ENCODE assay signal across 12 cellular contexts in the genomic region with DNA sequence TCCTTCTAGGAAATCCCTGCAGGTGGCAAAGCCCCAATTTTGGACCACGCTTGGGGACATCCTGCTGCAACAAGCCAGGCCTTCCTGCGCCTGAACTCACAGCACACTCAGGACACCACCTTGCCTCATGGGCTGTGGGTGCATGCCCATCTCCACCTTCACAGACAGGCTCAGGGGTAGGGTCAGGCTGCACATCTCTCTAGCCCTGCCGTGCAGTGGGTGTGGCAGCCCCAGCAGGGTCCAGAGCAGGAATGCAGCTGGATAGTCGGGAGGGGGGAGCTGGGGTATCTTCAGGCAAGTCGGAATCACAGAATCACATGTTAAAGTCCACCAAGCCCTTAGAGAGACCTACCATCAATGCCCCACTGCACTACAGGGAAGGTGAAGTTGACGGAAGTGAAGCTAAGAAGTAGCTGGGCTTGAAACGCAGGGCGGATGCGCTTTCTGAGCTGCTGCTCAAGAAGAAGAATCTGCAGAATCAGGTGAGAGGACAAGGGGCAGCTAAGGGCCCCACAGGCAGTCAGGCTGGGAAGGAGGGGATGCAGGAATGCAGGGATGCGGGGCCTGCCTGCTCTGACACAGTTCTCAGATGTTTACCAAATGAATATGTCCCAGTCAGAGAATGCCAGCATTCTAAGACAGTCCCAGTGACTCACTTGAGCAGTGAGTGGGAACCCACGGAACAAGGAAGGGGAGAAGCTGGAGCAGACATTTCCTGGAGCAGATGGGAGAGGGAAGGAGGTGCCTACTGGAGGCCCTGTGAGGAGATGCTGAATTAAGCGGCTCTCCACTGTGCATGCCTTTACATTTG. TPM values are rescaled to one million over a fixed set of nuclear protein-coding genes. Genes with fewer than 3 reads are reported as not detected.
DNase-seq lines count a peak whose midpoint lies in the region; ATAC-seq, FAIRE-seq and TF ChIP-seq lines count a peak whose summit lies in the region.
"Had no signal": no experiment of that assay in that cellular context is flagged by ENCODE, and none has a peak within 500 bp of the region (broad histone marks: within the 10 kb centered on the region; RNA-seq: fewer than 3 reads in every experiment).

No MANE protein-coding gene starts in this region.

- CTCF ChIA-PET in AG04450 (lab: Charles Lee) (interaction anchor here (0.5 to 4.2 kb wide), 2 partner anchors 9 to 165 kb away, joined by 3 to 46 read pairs; no protein-coding TSS in a partner anchor), IMR-90 (lab: Yijun Ruan, JAX) (no interaction called here)

- peak overlapping the region; percentile 49 for H3K14ac ChIP-seq in IMR-90 (replicated peaks; ENCODE audit: low read depth, low read length)

- peak overlapping the region; percentile 26; the same call in 1 of the 2 replicates for H4K5ac ChIP-seq in IMR-90 (ENCODE audit: low read depth, low read length)

- peak overlapping the region; percentile 84 for H3K4ac ChIP-seq in IMR-90 (ENCODE audit: low read depth, low read length)

- H2AFZ ChIP-seq in IMR-90 (replicated peaks; ENCODE audit: low read length, poor library complexity) = peak overlapping the region; percentile 28

- H2AK9ac ChIP-seq in IMR-90 (replicated peaks; ENCODE audit: low read depth, low read length, poor library complexity) = peak overlapping the region; percentile 26

- TF ChIP-seq CTCF in AG04450 (IDR thresholded peaks at IDR 0.05; ENCODE audit: low read depth, low read length) (no peak), IMR-90 (conservative IDR thresholded peaks at IDR 0.05; ENCODE audit: low read depth, low read length) (no peak)

- POLR2A ChIA-PET in AG04450 (lab: Yijun Ruan, JAX) = interaction anchor here (0.5 to 1.3 kb wide), 5 partner anchors 27 to 1053 kb away, joined by 3 to 5 read pairs (median 3); no protein-coding TSS in a partner anchor
- POLR2A ChIA-PET in IMR-90 (lab: Charles Lee; ENCODE audit: unreplicated experiment) = no interaction called here

- H3K4me3 ChIP-seq in AG04450 (ENCODE audit: low read depth, low read length) (no peak overlapping the region), IMR-90 (ENCODE audit: insufficient read depth, low read depth, low read length) (no peak overlapping the region), mucosa of stomach (ENCODE audit: low read length) (peak overlapping the region; percentile 21)

- H4K8ac ChIP-seq in IMR-90 (ENCODE audit: low read depth in 2 of 2, low read length in 2 of 2) = peak overlapping the region in 1 of 2 experiments; percentile 37; a peak in 3 of 4 replicates

- H2BK120ac ChIP-seq in IMR-90 (ENCODE audit: low read depth, low read length) = peak overlapping the region; percentile 55

- H3K9ac ChIP-seq in IMR-90 (ENCODE audit: low read depth, low read length) = peak overlapping the region; percentile 26; the same call in 1 of the 2 replicates
- peak overlapping the region; percentile 68 for H3K9ac ChIP-seq in mucosa of stomach (ENCODE audit: low read length)
- H3K9ac ChIP-seq: KMS-11 had no signal

- intact Hi-C loops in IMR-90 (cut with micrococcal nuclease) = loop anchor here (1.0 kb wide), 1 partner anchor 11 kb away; a partner anchor contains a TSS

- peak overlapping the region; percentile 27 for H3K4me2 ChIP-seq in IMR-90 (ENCODE audit: low read depth, low read length)
- H3K4me2 ChIP-seq: KMS-11 had no signal

- H3K4me1 ChIP-seq in IMR-90 (ENCODE audit: control insufficient read depth, insufficient read depth, low read length) = peaks cover 16% of the 10 kb centered on the region
- peaks cover 38% of the 10 kb centered on the region for H3K4me1 ChIP-seq in mucosa of stomach (ENCODE audit: control insufficient read depth, insufficient read depth, low read length)

- peak; percentile 32 for DNase-seq in AG04450 (ENCODE audit: low read depth, low spot score)
- DNase-seq in IMR-90 = peak; percentile 90
- DNase-seq in ecto neural progenitor cell (ENCODE audit: low spot score) = peak; percentile 56
- DNase-seq in pons (ENCODE audit: low spot score) = no peak
- no peak for DNase-seq in NK-92 (lab: John Stamatoyannopoulos, UW; ENCODE audit: unreplicated experiment)
- no peak for DNase-seq in GM19239 (ENCODE audit: insufficient read length, low spot score)
- DNase-seq in NCI-H1694 treated with DMSO at 0.1 percent for 48 hours (lab: John Stamatoyannopoulos, UW) = no peak
- DNase-seq: activated naive CD4-positive, alpha-beta T cell; DMS153 had no signal

- H3K9me1 ChIP-seq in IMR-90 (ENCODE audit: insufficient read depth, low read length) = peaks cover 31% of the 10 kb centered on the region

- WGBS in IMR-90 (ENCODE audit: extremely low coverage in 2 of 2, insufficient read length in 1 of 2), 2 experiments = 50% methylated on average over 5 of the region's 12 CpGs; no CpG with 5 or more reads in 1 of the 2 experiments

- FAIRE-seq in GM19239 (lab: Jason Lieb, UNC) = no peak
- FAIRE-seq: islet of Langerhans had no signal

- H3K27ac ChIP-seq in AG04450 (ENCODE audit: low read depth, low read length) (peak overlapping the region; percentile 40), IMR-90 (ENCODE audit: insufficient read depth, low read length) (peak overlapping the region; percentile 46)
- H3K27ac ChIP-seq: KMS-11 had no signal

- H2BK20ac ChIP-seq in IMR-90 (ENCODE audit: low read depth, low read length) = peak overlapping the region; percentile 21; the same call in 1 of the 2 replicates

- no peak for TF ChIP-seq RAD21 in IMR-90 (IDR thresholded peaks at IDR 0.05; ENCODE audit: low read length)

- no peak for TF ChIP-seq POLR2A in IMR-90 (IDR thresholded peaks at IDR 0.05; ENCODE audit: low read depth, low read length)

- peak overlapping the region; percentile 82; the same call in 1 of the 2 replicates for H2AK5ac ChIP-seq in IMR-90 (ENCODE audit: low read depth, low read length)

- H3K23ac ChIP-seq in IMR-90 (ENCODE audit: low read depth, low read length) = peak overlapping the region; percentile 44

- peak overlapping the region; percentile 53; the same call in 1 of the 2 replicates for H4K91ac ChIP-seq in IMR-90 (ENCODE audit: insufficient read depth, low read depth, low read length)

- H3K27me3 ChIP-seq in AG04450 (ENCODE audit: control insufficient read depth, insufficient read depth, low read length) = no peaks in the 10 kb centered on the region
- no peaks in the 10 kb centered on the region for H3K27me3 ChIP-seq in IMR-90 (ENCODE audit: control insufficient read depth, insufficient read depth, low read length)
- no peaks in the 10 kb centered on the region for H3K27me3 ChIP-seq in mucosa of stomach (ENCODE audit: control insufficient read depth, insufficient read depth, low read length)

- peaks cover 11% of the 10 kb centered on the region; the same call in 1 of the 2 replicates for H4K20me1 ChIP-seq in IMR-90 (ENCODE audit: insufficient read depth, low read length)

- H3K9me3 ChIP-seq in AG04450 (ENCODE audit: control insufficient read depth, insufficient read depth, low read length) (no peaks in the 10 kb centered on the region), IMR-90 (ENCODE audit: control insufficient read depth, insufficient read depth, low read length) (no peaks in the 10 kb centered on the region), mucosa of stomach (ENCODE audit: control insufficient read depth, low read length) (no peaks in the 10 kb centered on the region)

- peak overlapping the region; percentile 48 for H2BK5ac ChIP-seq in IMR-90 (ENCODE audit: low read depth, low read length, poor library complexity, severe bottlenecking)

- no peak overlapping the region; the same call in 1 of the 2 replicates for H3K18ac ChIP-seq in IMR-90 (ENCODE audit: low read depth, low read length)

- no peak overlapping the region; the same call in 2 of the 3 replicates for H2BK15ac ChIP-seq in IMR-90 (ENCODE audit: low read depth, low read length)

- in situ Hi-C loops in IMR-90 (cut with MboI; ENCODE audit: low sequenced_read_pairs) = no loop called here

- peaks cover 51 to 83% of the 10 kb centered on the region in 2 experiments for H3K79me1 ChIP-seq in IMR-90 (ENCODE audit: low read depth in 1 of 2, low read length in 2 of 2)

- H3K56ac ChIP-seq in IMR-90 (ENCODE audit: extremely low read depth, insufficient read depth, low read length) = 0 out of 2 replicates have a peak overlapping the region, but pooled peaks have one; percentile 40

- ATAC-seq in IMR-90 (ENCODE audit: low read depth) = peak; percentile 95

- BruUV-seq in IMR-90 (replicated peaks; lab: Mats Ljungman, UMichigan) = no TSS peak

- dilution Hi-C loops in IMR-90 (cut with HindIII; ENCODE audit: low sequenced_read_pairs, unreplicated experiment) = no loop called here

- H3K36me3 ChIP-seq in IMR-90 (ENCODE audit: control insufficient read depth, insufficient read depth, low read length) = peaks cover 17% of the 10 kb centered on the region; the same call in 1 of the 2 replicates
- H3K36me3 ChIP-seq in mucosa of stomach (ENCODE audit: control insufficient read depth, insufficient read depth, low read length) = no peaks in the 10 kb centered on the region

TF ChIP-seq in IMR-90, 13 proteins besides CTCF, POLR2A, EP300 and RAD21:
- TF ChIP-seq BHLHE40 (IDR thresholded peaks at IDR 0.05; ENCODE audit: low read depth, low read length) (0 out of 2 replicates have a peak, but pooled peaks have one; percentile 8), CEBPB (IDR thresholded peaks at IDR 0.05; ENCODE audit: low read depth, low read length) (no peak), FOS (IDR thresholded peaks at IDR 0.05; ENCODE audit: low read depth, low read length) (peak; percentile 67), RCOR1 (IDR thresholded peaks at IDR 0.05; ENCODE audit: insufficient replicate concordance, low read length) (no peak)

RNA-seq across cellular contexts. Expression of a gene that starts 11.3 kb away (rescaled TPM):
- polyA plus RNA-seq in AG04450 (2011; rRNA removed) = 107 and 120 TPM in 2 replicates
- polyA minus RNA-seq in AG04450 (2011; rRNA and poly(A)+ RNA removed) = 83.3 and 83.5 TPM in 2 replicates
- 37.1 and 60.3 TPM in 2 replicates for total RNA-seq in IMR-90 (2012; rRNA removed)
- polyA plus RNA-seq in IMR-90 (2012; rRNA removed) = 78.7 and 91.1 TPM in 2 replicates
- 74.7 and 123 TPM in 2 replicates for polyA plus RNA-seq in IMR-90 (2012; cell fraction: cytosol; rRNA removed)
- polyA plus RNA-seq in IMR-90 (2012; cell fraction: nucleus; rRNA removed; ENCODE audit: low replicate concordance) = 93.6 and 162 TPM in 2 replicates

RNA-seq across cellular contexts. Expression of a gene that starts 39.6 kb away (rescaled TPM):
- polyA plus RNA-seq in AG04450 (2011; rRNA removed) (32.4 and 34.3 TPM in 2 replicates), IMR-90 (2012; rRNA removed) (41.9 and 42.5 TPM in 2 replicates)
- polyA minus RNA-seq in AG04450 (2011; rRNA and poly(A)+ RNA removed) = 19.9 and 24.7 TPM in 2 replicates
- total RNA-seq in IMR-90 (2012; rRNA removed) = 59.4 and 72.1 TPM in 2 replicates
- 31.1 and 51.6 TPM in 2 replicates for polyA plus RNA-seq in IMR-90 (2012; cell fraction: cytosol; rRNA removed)
- 13.5 and 24.4 TPM in 2 replicates for polyA plus RNA-seq in IMR-90 (2012; cell fraction: nucleus; rRNA removed; ENCODE audit: low replicate concordance)

RNA-seq across cellular contexts. Expression of a gene that starts 57.0 kb away (rescaled TPM):
- polyA plus RNA-seq in AG04450 (2011; rRNA removed) = 4.3 and 5.0 TPM in 2 replicates
- polyA minus RNA-seq in AG04450 (2011; rRNA and poly(A)+ RNA removed) = 4.4 and 6.6 TPM in 2 replicates
- 2.3 and 2.5 TPM in 2 replicates for total RNA-seq in IMR-90 (2012; rRNA removed)
- 2.2 and 2.3 TPM in 2 replicates for polyA plus RNA-seq in IMR-90 (2012; rRNA removed)
- 1.1 and 1.5 TPM in 2 replicates for polyA plus RNA-seq in IMR-90 (2012; cell fraction: cytosol; rRNA removed)
- 1.1 and 3.5 TPM in 2 replicates for polyA plus RNA-seq in IMR-90 (2012; cell fraction: nucleus; rRNA removed; ENCODE audit: low replicate concordance)

Comparison
In these comparisons a context has a peak if more than half of its experiments do, and no peak if none do; other contexts are left out.
1. DNase-seq: peak in AG04450 (single experiment), IMR-90 (single experiment) and ecto neural progenitor cell (single experiment); none in pons (single experiment), NK-92 (single experiment), GM19239 (single experiment) and NCI-H1694 treated with DMSO at 0.1 percent for 48 hours (single experiment).